27 cellular contexts compared by ENCODE assay signal in genomic region chr4:128654465-128654864, GRCh38.
DNase-seq lines count a peak whose midpoint lies in the region; ATAC-seq and TF ChIP-seq lines count a peak whose summit lies in the region.
"Had no signal": no experiment of that assay in that cellular context is flagged by ENCODE, and none has a peak within 500 bp of the region (broad histone marks: within the 10 kb centered on the region; RNA-seq: fewer than 3 reads in every experiment).

No MANE protein-coding gene starts in this region.

- peaks cover 24% of the 10 kb centered on the region for H3K4me1 Mint-ChIP-seq in GM23338

- intact Hi-C loops in lower lobe of right lung (cut with DNase I) = no loop called here

- H3K79me2 ChIP-seq in GM23338 (replicated peaks; ENCODE audit: insufficient read depth) (no peaks in the 10 kb centered on the region), MM.1S (ENCODE audit: low read length) (no peaks in the 10 kb centered on the region)

- no peak overlapping the region for H3K9ac ChIP-seq in MM.1S (ENCODE audit: low read length)
- H3K9ac ChIP-seq: KMS-11 had no signal

- H3F3A ChIP-seq in GM23338 (replicated peaks; ENCODE audit: low read depth) (peaks cover 3% of the 10 kb centered on the region; the same call in 1 of the 2 replicates), MM.1S (ENCODE audit: insufficient read depth, low read length) (peaks cover 9% of the 10 kb centered on the region)

- DNase-seq in GM23338 (ENCODE audit: low spot score) = no peak
- DNase-seq in lower lobe of right lung = no peak
- DNase-seq in substantia nigra (lab: John Stamatoyannopoulos, UW) = no peak
- DNase-seq in GM10266 (ENCODE audit: extremely low spot score) = no peak
- DNase-seq in MM.1S = no peak
- no peak for DNase-seq in KBM-7
- DNase-seq: activated CD4-positive, alpha-beta memory T cell treated with anti-CD3 and anti-CD28 coated beads for 36 hours; activated CD4-positive, CD25-positive, alpha-beta regulatory T cell treated with anti-CD3 and anti-CD28 coated beads, Interleukin-2, amount 50 U/mL, for 72 hours; activated T-cell treated with anti-CD3 and anti-CD28 coated beads, Interleukin-2, amount 50 U/mL, for 72 hours; BE2C; CD8-positive, alpha-beta memory T cell; DMS 273 treated with DMSO at 0.1 percent for 48 hours; foreskin melanocyte; GOT3; HFFc6; mammary epithelial cell; NCI-H1417 treated with DMSO at 0.1 percent for 48 hours; NCI-H748 treated with DMSO at 0.1 percent for 48 hours; posterior cingulate gyrus; Right ventricle myocardium superior; stimulated activated CD4-positive, alpha-beta T cell treated with anti-CD3 and anti-CD28 coated beads, Interleukin-4, amount 100 ng/mL, for 4 hours; T-helper 2 cell had no signal

- no peaks in the 10 kb centered on the region for H4K20me1 ChIP-seq in GM23338 (replicated peaks; ENCODE audit: insufficient read depth)
- no peaks in the 10 kb centered on the region for H4K20me1 ChIP-seq in MM.1S (ENCODE audit: insufficient read depth, low read length)

- peak overlapping the region; percentile 53 for H2AFZ ChIP-seq in GM23338
- H2AFZ ChIP-seq in MM.1S (ENCODE audit: low read length) = no peak overlapping the region

- no peak overlapping the region for H3K4me3 ChIP-seq in GM23338
- H3K4me3 ChIP-seq in lower lobe of right lung = no peak overlapping the region
- no peak overlapping the region for H3K4me3 ChIP-seq in MM.1S (ENCODE audit: low read length)

- H3K9me2 ChIP-seq in GM23338 (ENCODE audit: insufficient read depth) = peaks cover 8% of the 10 kb centered on the region
- no peaks in the 10 kb centered on the region for H3K9me2 ChIP-seq in MM.1S (replicated peaks; ENCODE audit: insufficient read depth, low read length)

- H3K4me1 ChIP-seq in GM23338 (ENCODE audit: insufficient read depth) = peaks cover 22% of the 10 kb centered on the region
- H3K4me1 ChIP-seq in lower lobe of right lung = peaks cover 5% of the 10 kb centered on the region
- peaks cover 19% of the 10 kb centered on the region for H3K4me1 ChIP-seq in MM.1S (ENCODE audit: low read length)
- H3K4me1 ChIP-seq: BE2C had no signal

- H3K36me3 ChIP-seq in GM23338 (ENCODE audit: insufficient read depth) (0 out of 2 replicates have a peak, but pooled peaks cover 4% of the 10 kb centered on the region), lower lobe of right lung (no peaks in the 10 kb centered on the region), MM.1S (replicated peaks; ENCODE audit: insufficient read depth, low read length) (no peaks in the 10 kb centered on the region)
- H3K36me3 ChIP-seq: BE2C had no signal

- TF ChIP-seq CTCF in GM23338 (conservative IDR thresholded peaks at IDR 0.05; ENCODE audit: low read depth in 2 of 2) (no peak), VCaP (conservative IDR thresholded peaks at IDR 0.05) (no peak), lower lobe of right lung (IDR thresholded peaks at IDR 0.05) (no peak), GM10266 (IDR thresholded peaks at IDR 0.05; ENCODE audit: control insufficient read depth, insufficient read depth, low read depth, missing control alignments) (no peak), MM.1S (IDR thresholded peaks at IDR 0.05; ENCODE audit: low read length) (no peak)

- peaks cover 11% of the 10 kb centered on the region for H3K36me3 Mint-ChIP-seq in GM23338 (ENCODE audit: low read depth)
- H3K36me3 Mint-ChIP-seq: activated CD4-positive, alpha-beta memory T cell treated with anti-CD3 and anti-CD28 coated beads for 36 hours; CD8-positive, alpha-beta memory T cell had no signal

- ATAC-seq in GM23338 = no peak
- ATAC-seq in lower lobe of right lung = no peak
- ATAC-seq: activated T-cell treated with anti-CD3 and anti-CD28 coated beads, Interleukin-2, amount 50 U/mL, for 72 hours; esophagus mucosa had no signal

- H3K27ac ChIP-seq in GM23338 (ENCODE audit: low read depth) (no peak overlapping the region), VCaP (peak overlapping the region; percentile 24; the same call in 1 of the 2 replicates), lower lobe of right lung (peak overlapping the region; percentile 15), substantia nigra (ENCODE audit: low read depth, low read length, poor library complexity, severe bottlenecking) (peak overlapping the region; percentile 16), MM.1S (ENCODE audit: low read length) (no peak overlapping the region)
- H3K27ac ChIP-seq: KMS-11 had no signal

- in situ Hi-C loops in KBM-7 (cut with MboI; ENCODE audit: low pct_unique_long_range_greater_than_20kb, low sequenced_read_pairs) = no loop called here

- no peaks in the 10 kb centered on the region for H3K27me3 ChIP-seq in GM23338 (ENCODE audit: insufficient read depth)
- no peaks in the 10 kb centered on the region for H3K27me3 ChIP-seq in lower lobe of right lung (ENCODE audit: low read depth)
- H3K27me3 ChIP-seq in MM.1S (replicated peaks; ENCODE audit: insufficient read depth, low read length) = no peaks in the 10 kb centered on the region
- H3K27me3 ChIP-seq: BE2C had no signal

- peaks cover 2% of the 10 kb centered on the region for H3K27me3 Mint-ChIP-seq in GM23338 (ENCODE audit: insufficient read depth, low read depth, poor library complexity)
- H3K27me3 Mint-ChIP-seq: central memory CD8-positive, alpha-beta T cell; dendritic cell treated with granulocyte-macrophage colony-stimulating factor and Interleukin-4, amounts not matched to agents 40 ng/mL and 50 ng/mL, for 4 days had no signal

- H3K9me3 Mint-ChIP-seq in GM23338 = peaks cover 11% of the 10 kb centered on the region
- H3K9me3 Mint-ChIP-seq: central memory CD8-positive, alpha-beta T cell; dendritic cell treated with granulocyte-macrophage colony-stimulating factor and Interleukin-4, amounts not matched to agents 40 ng/mL and 50 ng/mL, for 4 days had no signal

- no peak overlapping the region for H3K4me2 ChIP-seq in GM23338
- no peak overlapping the region for H3K4me2 ChIP-seq in MM.1S (ENCODE audit: low read depth, low read length)
- H3K4me2 ChIP-seq: KMS-11 had no signal

- H3K27ac Mint-ChIP-seq in GM23338 = no peak overlapping the region
- H3K27ac Mint-ChIP-seq: activated CD4-positive, alpha-beta memory T cell treated with anti-CD3 and anti-CD28 coated beads for 36 hours; activated T-cell treated with anti-CD3 and anti-CD28 coated beads, Interleukin-2, amount 50 U/mL, for 72 hours; CD8-positive, alpha-beta memory T cell; dendritic cell treated with granulocyte-macrophage colony-stimulating factor and Interleukin-4, amounts not matched to agents 40 ng/mL and 50 ng/mL, for 4 days; HFFc6 had no signal

- H3K9me3 ChIP-seq in lower lobe of right lung = no peaks in the 10 kb centered on the region
- no peaks in the 10 kb centered on the region for H3K9me3 ChIP-seq in MM.1S (replicated peaks; ENCODE audit: insufficient read depth, low read length)
- H3K9me3 ChIP-seq: BE2C had no signal

- no peak overlapping the region for H3K4me3 Mint-ChIP-seq in GM23338
- H3K4me3 Mint-ChIP-seq: activated CD4-positive, alpha-beta memory T cell treated with anti-CD3 and anti-CD28 coated beads for 36 hours; activated T-cell treated with anti-CD3 and anti-CD28 coated beads, Interleukin-2, amount 50 U/mL, for 72 hours; CD8-positive, alpha-beta memory T cell; central memory CD8-positive, alpha-beta T cell; dendritic cell treated with granulocyte-macrophage colony-stimulating factor and Interleukin-4, amounts not matched to agents 40 ng/mL and 50 ng/mL, for 4 days; HFFc6 had no signal

TF ChIP-seq in GM23338, 12 proteins besides CTCF, POLR2A, EP300 and RAD21 (continues in another document):
- no peak for TF ChIP-seq NANOG (IDR thresholded peaks at IDR 0.05; ENCODE audit: borderline replicate concordance)
- TF ChIP-seq ZNF114 (CRISPR knock-in tag; IDR thresholded peaks at IDR 0.05) = no peak
- TF ChIP-seq EZH2 (IDR thresholded peaks at IDR 0.05; ENCODE audit: low read depth, unreplicated experiment) = no peak
- no peak for TF ChIP-seq REST (IDR thresholded peaks at IDR 0.05; ENCODE audit: unreplicated experiment)
- TF ChIP-seq CREB1 (CRISPR knock-in tag; IDR thresholded peaks at IDR 0.05; ENCODE audit: low read depth) = no peak
- TF ChIP-seq STAT1 (IDR thresholded peaks at IDR 0.05; ENCODE audit: unreplicated experiment) = no peak
- no peak for TF ChIP-seq POLR2AphosphoS5 (IDR thresholded peaks at IDR 0.05; ENCODE audit: low read depth)
- no peak for TF ChIP-seq EZH2phosphoT487 (IDR thresholded peaks at IDR 0.05; ENCODE audit: unreplicated experiment)
- TF ChIP-seq JUNB (IDR thresholded peaks at IDR 0.05; ENCODE audit: unreplicated experiment) = no peak
- TF ChIP-seq ZNF331 (CRISPR knock-in tag; IDR thresholded peaks at IDR 0.05; ENCODE audit: low read depth) = no peak

Comparison
In these comparisons a context has a peak if more than half of its experiments do, and no peak if none do; other contexts are left out.
1. H3K27ac ChIP-seq: peak in VCaP (single experiment), lower lobe of right lung (single experiment) and substantia nigra (single experiment); none in GM23338 (single experiment) and MM.1S (single experiment).